ENCODE assay signal across 13 cellular contexts in the genomic region with DNA sequence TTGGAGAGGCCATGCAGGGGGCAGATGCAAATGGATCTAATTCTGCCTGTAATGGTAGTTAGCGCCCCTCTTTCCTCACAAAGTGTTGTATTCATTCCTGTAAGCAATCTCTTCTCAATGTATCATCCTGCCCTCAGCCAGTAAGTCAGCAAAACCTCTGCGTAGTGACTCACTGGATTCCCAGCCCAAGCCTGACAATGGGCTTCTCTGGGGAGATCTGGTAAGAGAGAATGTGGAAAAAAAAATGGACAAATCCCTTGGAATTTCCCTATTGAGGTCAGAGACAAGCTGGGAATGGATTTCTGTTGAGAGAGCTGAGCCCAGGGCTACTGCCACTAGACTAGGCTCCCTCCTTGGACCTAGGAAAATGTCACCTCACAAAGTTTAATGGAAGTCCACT. TPM values are rescaled to one million over a fixed set of nuclear protein-coding genes. Genes with fewer than 3 reads are reported as not detected.
DNase-seq lines count a peak whose midpoint lies in the region; ATAC-seq and TF ChIP-seq lines count a peak whose summit lies in the region.
"Had no signal": no experiment of that assay in that cellular context is flagged by ENCODE, and none has a peak within 500 bp of the region (broad histone marks: within the 10 kb centered on the region; RNA-seq: fewer than 3 reads in every experiment).

No MANE protein-coding gene starts in this region.

- CTCF ChIA-PET in activated naive CD4-positive, alpha-beta T cell treated with anti-CD3 and anti-CD28 coated beads for 36 hours (lab: Charles Lee) = interaction anchor here (1.2 kb wide), 1 partner anchor 36 kb away, joined by 4 read pairs; no protein-coding TSS in a partner anchor

- H3K36me3 Mint-ChIP-seq in activated naive CD4-positive, alpha-beta T cell treated with anti-CD3 and anti-CD28 coated beads for 36 hours (ENCODE audit: low read depth) = peaks cover 33% of the 10 kb centered on the region

- DNase-seq in AG09319 (ENCODE audit: extremely low read depth, low read depth) (peak; percentile 78), M059J (ENCODE audit: low read depth) (peak; percentile 83), cardiac fibroblast (ENCODE audit: low read depth in 2 of 2) (peak; percentile 93 to 94), kidney glomerular epithelial cell (lab: John Stamatoyannopoulos, UW) (peak; percentile 88)
- DNase-seq in stimulated activated CD4-positive, alpha-beta T cell treated with anti-CD3 and anti-CD28 coated beads, Interleukin-4, amount 100 ng/mL, for 1 hour = no peak
- DNase-seq in activated naive CD4-positive, alpha-beta T cell treated with anti-CD3 and anti-CD28 coated beads for 36 hours = no peak
- DNase-seq: activated T-cell treated with anti-CD3 and anti-CD28 coated beads, Interleukin-2, amount 50 U/mL, for 4 hours; CD4-positive, alpha-beta memory T cell; NCI-H1048; psoas muscle had no signal

- H3K9me3 Mint-ChIP-seq in activated naive CD4-positive, alpha-beta T cell treated with anti-CD3 and anti-CD28 coated beads for 36 hours = no peaks in the 10 kb centered on the region
- H3K9me3 Mint-ChIP-seq: activated T-cell treated with anti-CD3 and anti-CD28 coated beads, Interleukin-2, amount 50 U/mL, for 4 hours; CD4-positive, alpha-beta memory T cell had no signal

- no peak for ATAC-seq in GM18907 (IDR thresholded peaks at IDR 0.05; ENCODE audit: unreplicated experiment)
- no peak for ATAC-seq in HG03521 (IDR thresholded peaks at IDR 0.05; ENCODE audit: unreplicated experiment)
- ATAC-seq: activated T-cell treated with anti-CD3 and anti-CD28 coated beads, Interleukin-2, amount 50 U/mL, for 4 hours; left lobe of liver; psoas muscle had no signal

- intact Hi-C loops in activated naive CD4-positive, alpha-beta T cell treated with anti-CD3 and anti-CD28 coated beads for 36 hours (cut with micrococcal nuclease) = no loop called here

- peaks cover 28% of the 10 kb centered on the region for H3K4me1 Mint-ChIP-seq in activated naive CD4-positive, alpha-beta T cell treated with anti-CD3 and anti-CD28 coated beads for 36 hours (ENCODE audit: low read depth)

- TF ChIP-seq CTCF in AG09319 (IDR thresholded peaks at IDR 0.05; ENCODE audit: low read depth, low read length) = no peak
- no peak for TF ChIP-seq CTCF in cardiac fibroblast (IDR thresholded peaks at IDR 0.05; ENCODE audit: low read depth, low read length)

- H3K27me3 Mint-ChIP-seq in activated naive CD4-positive, alpha-beta T cell treated with anti-CD3 and anti-CD28 coated beads for 36 hours (ENCODE audit: low read depth) = no peaks in the 10 kb centered on the region
- H3K27me3 Mint-ChIP-seq: CD4-positive, alpha-beta memory T cell had no signal

- H3K4me3 Mint-ChIP-seq in activated naive CD4-positive, alpha-beta T cell treated with anti-CD3 and anti-CD28 coated beads for 36 hours = no peak overlapping the region
- H3K4me3 Mint-ChIP-seq: activated T-cell treated with anti-CD3 and anti-CD28 coated beads, Interleukin-2, amount 50 U/mL, for 4 hours; CD4-positive, alpha-beta memory T cell had no signal

- H3K27ac Mint-ChIP-seq in activated naive CD4-positive, alpha-beta T cell treated with anti-CD3 and anti-CD28 coated beads for 36 hours = no peak overlapping the region

- no peak overlapping the region for H3K4me3 ChIP-seq in cardiac fibroblast (replicated peaks in 1 of 2; ENCODE audit: low read depth in 2 of 2, low read length in 2 of 2)
- H3K4me3 ChIP-seq: psoas muscle had no signal

RNA-seq across cellular contexts. Expression of a gene that starts 25.4 kb away (rescaled TPM):
- 86.4 and 109 TPM in 2 replicates for total RNA-seq in M059J (2014; rRNA removed; shearing (Covaris generic))
- total RNA-seq in activated naive CD4-positive, alpha-beta T cell treated with anti-CD3 and anti-CD28 coated beads for 36 hours = 10 to 100 TPM; 41.4 to 43.6 TPM

Comparison
In these comparisons a context has a peak if more than half of its experiments do, and no peak if none do; other contexts are left out.
1. DNase-seq: peak in AG09319 (single experiment), M059J (single experiment), cardiac fibroblast (2 of 2) and kidney glomerular epithelial cell (single experiment); none in stimulated activated CD4-positive, alpha-beta T cell treated with anti-CD3 and anti-CD28 coated beads, Interleukin-4, amount 100 ng/mL, for 1 hour (single experiment) and activated naive CD4-positive, alpha-beta T cell treated with anti-CD3 and anti-CD28 coated beads for 36 hours (single experiment).